ENCODE assay signal across 21 cellular contexts in the genomic region with DNA sequence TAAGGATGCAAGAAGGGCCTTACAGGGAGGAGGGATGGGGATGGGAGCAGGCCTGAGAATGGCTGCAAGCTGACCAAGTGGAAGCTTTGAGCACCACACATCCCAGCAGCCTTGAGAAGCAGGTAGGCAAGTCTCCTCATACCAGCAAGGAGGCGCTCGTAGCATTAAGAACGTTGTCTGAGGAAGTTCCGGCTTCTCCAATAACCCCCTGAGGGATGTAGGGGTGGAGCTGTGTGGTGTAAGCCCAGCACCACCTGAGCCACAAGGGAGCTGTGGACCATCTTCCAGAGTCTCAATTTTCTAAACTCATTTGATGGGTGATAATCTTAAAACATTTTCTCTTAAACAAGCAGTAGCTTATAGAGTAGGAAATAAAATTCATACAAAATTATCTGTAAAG. TPM values are rescaled to one million over a fixed set of nuclear protein-coding genes. Genes with fewer than 3 reads are reported as not detected.
DNase-seq lines count a peak whose midpoint lies in the region; ATAC-seq and TF ChIP-seq lines count a peak whose summit lies in the region.
"Had no signal": no experiment of that assay in that cellular context is flagged by ENCODE, and none has a peak within 500 bp of the region (broad histone marks: within the 10 kb centered on the region; RNA-seq: fewer than 3 reads in every experiment).

No MANE protein-coding gene starts in this region.

- peaks cover 2% of the 10 kb centered on the region for H3K4me1 Mint-ChIP-seq in activated naive CD8-positive, alpha-beta T cell treated with anti-CD3 and anti-CD28 coated beads for 36 hours
- peaks cover 8% of the 10 kb centered on the region for H3K4me1 Mint-ChIP-seq in activated naive CD8-positive, alpha-beta T cell treated with anti-CD3 and anti-CD28 coated beads, Interleukin-2, amount 50 U/mL, for 24 hours
- H3K4me1 Mint-ChIP-seq in stimulated activated memory B cell treated with anti-CD40 and anti-IgM and Interleukin-4, amounts not matched to agents 10 μg/mL and 1 μg/mL and 100 μg/mL, for 72 hours = peaks cover 28% of the 10 kb centered on the region
- 0 out of 2 replicates have a peak, but pooled peaks cover 8% of the 10 kb centered on the region for H3K4me1 Mint-ChIP-seq in HFFc6 (ENCODE audit: low read depth)

- H3K27me3 Mint-ChIP-seq in activated naive CD8-positive, alpha-beta T cell treated with anti-CD3 and anti-CD28 coated beads for 36 hours = no peaks in the 10 kb centered on the region
- H3K27me3 Mint-ChIP-seq in activated naive CD8-positive, alpha-beta T cell treated with anti-CD3 and anti-CD28 coated beads, Interleukin-2, amount 50 U/mL, for 24 hours = no peaks in the 10 kb centered on the region
- no peaks in the 10 kb centered on the region for H3K27me3 Mint-ChIP-seq in stimulated activated memory B cell treated with anti-CD40 and anti-IgM and Interleukin-4, amounts not matched to agents 10 μg/mL and 1 μg/mL and 100 μg/mL, for 72 hours
- peaks cover 2% of the 10 kb centered on the region for H3K27me3 Mint-ChIP-seq in HFFc6 (ENCODE audit: insufficient read depth)
- H3K27me3 Mint-ChIP-seq: activated B cell treated with CpG ODN at 0.5 μM for 24 hours; central memory CD8-positive, alpha-beta T cell had no signal

- H3K4me3 ChIP-seq in epithelial cell of esophagus (ENCODE audit: low read length) = no peak overlapping the region
- no peak overlapping the region for H3K4me3 ChIP-seq in uterus

- ATAC-seq in activated naive CD8-positive, alpha-beta T cell treated with anti-CD3 and anti-CD28 coated beads, Interleukin-2, amount 50 U/mL, for 24 hours = no peak
- ATAC-seq in stimulated activated memory B cell treated with anti-CD40 and anti-IgM and Interleukin-4, amounts not matched to agents 10 μg/mL and 1 μg/mL and 100 μg/mL, for 72 hours = no peak
- no peak for ATAC-seq in Right ventricle myocardium inferior
- ATAC-seq: left lobe of liver had no signal

- peak overlapping the region; percentile 32 for H3K27ac Mint-ChIP-seq in activated naive CD8-positive, alpha-beta T cell treated with anti-CD3 and anti-CD28 coated beads for 36 hours
- H3K27ac Mint-ChIP-seq in activated naive CD8-positive, alpha-beta T cell treated with anti-CD3 and anti-CD28 coated beads, Interleukin-2, amount 50 U/mL, for 24 hours = no peak overlapping the region
- peak overlapping the region; percentile 38 for H3K27ac Mint-ChIP-seq in stimulated activated memory B cell treated with anti-CD40 and anti-IgM and Interleukin-4, amounts not matched to agents 10 μg/mL and 1 μg/mL and 100 μg/mL, for 72 hours
- no peak overlapping the region for H3K27ac Mint-ChIP-seq in HFFc6
- H3K27ac Mint-ChIP-seq: T-helper 1 cell treated with Interleukin-12 subunit alpha and Interleukin-12 subunit beta and Interleukin-4 antibody, amounts not matched to agents 30 μg/mL and 1 μg/mL, for 36 hours had no signal

- H3K9me3 ChIP-seq in uterus = no peaks in the 10 kb centered on the region

- no peaks in the 10 kb centered on the region for H3K27me3 ChIP-seq in uterus

- no peak for TF ChIP-seq CTCF in epithelial cell of esophagus (IDR thresholded peaks at IDR 0.05; ENCODE audit: insufficient read depth, low read depth, low read length, missing control alignments)
- no peak for TF ChIP-seq CTCF in uterus (IDR thresholded peaks at IDR 0.05)
- no peak for TF ChIP-seq CTCF in HFFc6 (IDR thresholded peaks at IDR 0.05)

- no peak for DNase-seq in activated naive CD8-positive, alpha-beta T cell treated with anti-CD3 and anti-CD28 coated beads for 36 hours
- DNase-seq in activated naive CD8-positive, alpha-beta T cell treated with anti-CD3 and anti-CD28 coated beads, Interleukin-2, amount 50 U/mL, for 24 hours = no peak
- DNase-seq in OCI-M1 (lab: John Stamatoyannopoulos, UW) (peak; percentile 40), epithelial cell of esophagus (ENCODE audit: low read depth) (peak; percentile 16), uterus (no peak), Right ventricle myocardium inferior (ENCODE audit: missing footprints) (no peak), HFFc6 (no peak)
- DNase-seq: ACHN; activated B cell treated with CpG ODN at 0.5 μM for 24 hours; activated effector memory CD4-positive, alpha-beta T cell treated with Interleukin-2 at 50 U/mL for 16 hours; amygdala; Kasumi-1; NCI-H1436; Right ventricle myocardium superior; stimulated activated CD4-positive, alpha-beta T cell treated with anti-CD3 and anti-CD28 coated beads, Interleukin-2, amount 100 ng/mL, for 48 hours had no signal

- no peak overlapping the region for H3K4me3 Mint-ChIP-seq in activated naive CD8-positive, alpha-beta T cell treated with anti-CD3 and anti-CD28 coated beads for 36 hours
- H3K4me3 Mint-ChIP-seq in activated naive CD8-positive, alpha-beta T cell treated with anti-CD3 and anti-CD28 coated beads, Interleukin-2, amount 50 U/mL, for 24 hours = no peak overlapping the region
- no peak overlapping the region for H3K4me3 Mint-ChIP-seq in stimulated activated memory B cell treated with anti-CD40 and anti-IgM and Interleukin-4, amounts not matched to agents 10 μg/mL and 1 μg/mL and 100 μg/mL, for 72 hours
- H3K4me3 Mint-ChIP-seq in HFFc6 = no peak overlapping the region
- H3K4me3 Mint-ChIP-seq: activated B cell treated with CpG ODN at 0.5 μM for 24 hours; central memory CD8-positive, alpha-beta T cell; T-helper 1 cell treated with Interleukin-12 subunit alpha and Interleukin-12 subunit beta and Interleukin-4 antibody, amounts not matched to agents 30 μg/mL and 1 μg/mL, for 36 hours had no signal

- no peaks in the 10 kb centered on the region for H3K4me1 ChIP-seq in uterus
- H3K4me1 ChIP-seq: parathyroid adenoma had no signal

- TF ChIP-seq POLR2A in uterus (IDR thresholded peaks at IDR 0.05) = no peak

- H3K9me3 Mint-ChIP-seq in activated naive CD8-positive, alpha-beta T cell treated with anti-CD3 and anti-CD28 coated beads for 36 hours = peaks cover 14% of the 10 kb centered on the region
- peaks cover 9% of the 10 kb centered on the region for H3K9me3 Mint-ChIP-seq in activated naive CD8-positive, alpha-beta T cell treated with anti-CD3 and anti-CD28 coated beads, Interleukin-2, amount 50 U/mL, for 24 hours
- H3K9me3 Mint-ChIP-seq in stimulated activated memory B cell treated with anti-CD40 and anti-IgM and Interleukin-4, amounts not matched to agents 10 μg/mL and 1 μg/mL and 100 μg/mL, for 72 hours = peaks cover 6% of the 10 kb centered on the region
- peaks cover 9% of the 10 kb centered on the region; the same call in 1 of the 2 replicates for H3K9me3 Mint-ChIP-seq in HFFc6
- H3K9me3 Mint-ChIP-seq: activated B cell treated with CpG ODN at 0.5 μM for 24 hours; central memory CD8-positive, alpha-beta T cell had no signal

- H3K27ac ChIP-seq in uterus = no peak overlapping the region
- H3K27ac ChIP-seq: HL-60, parathyroid adenoma had no signal

- H3K36me3 Mint-ChIP-seq in activated naive CD8-positive, alpha-beta T cell treated with anti-CD3 and anti-CD28 coated beads for 36 hours = peaks cover 20% of the 10 kb centered on the region
- peaks cover 16% of the 10 kb centered on the region for H3K36me3 Mint-ChIP-seq in activated naive CD8-positive, alpha-beta T cell treated with anti-CD3 and anti-CD28 coated beads, Interleukin-2, amount 50 U/mL, for 24 hours (ENCODE audit: low read depth)
- H3K36me3 Mint-ChIP-seq in stimulated activated memory B cell treated with anti-CD40 and anti-IgM and Interleukin-4, amounts not matched to agents 10 μg/mL and 1 μg/mL and 100 μg/mL, for 72 hours = peaks cover 50% of the 10 kb centered on the region
- peaks cover 29% of the 10 kb centered on the region for H3K36me3 Mint-ChIP-seq in HFFc6 (ENCODE audit: low read depth)

- H3K36me3 ChIP-seq in uterus = no peaks in the 10 kb centered on the region

- intact Hi-C loops in uterus (cut with DNase I; ENCODE audit: low total_unique reads) = no loop called here
- intact Hi-C loops in Right ventricle myocardium inferior (cut with DNase I) = no loop called here

RNA-seq across cellular contexts. Expression of gene ST3GAL5, which starts 50.6 kb away (rescaled TPM):
- total RNA-seq in activated naive CD8-positive, alpha-beta T cell treated with anti-CD3 and anti-CD28 coated beads for 36 hours = 10 to 100 TPM; 14.6 to 15.1 TPM
- 10 to 100 TPM; 12.3 to 52.9 (median 32.9) TPM for total RNA-seq in uterus
- total RNA-seq in Right ventricle myocardium inferior = 6.8 TPM
- total RNA-seq in HFFc6 (2021; fragmentation: NEBNext Ultra II Directional; extraction: Animal tissue kit (Norgen Biotek cat#: 25700)) = 10 to 100 TPM; 12.7 to 17.4 (median 15.2) TPM

Comparison
In these comparisons a context has a peak if more than half of its experiments do, and no peak if none do; other contexts are left out.
1. H3K27ac Mint-ChIP-seq: peak in activated naive CD8-positive, alpha-beta T cell treated with anti-CD3 and anti-CD28 coated beads for 36 hours (single experiment) and stimulated activated memory B cell treated with anti-CD40 and anti-IgM and Interleukin-4, amounts not matched to agents 10 μg/mL and 1 μg/mL and 100 μg/mL, for 72 hours (single experiment); none in activated naive CD8-positive, alpha-beta T cell treated with anti-CD3 and anti-CD28 coated beads, Interleukin-2, amount 50 U/mL, for 24 hours (single experiment) and HFFc6 (single experiment).
2. DNase-seq: peak in OCI-M1 (single experiment) and epithelial cell of esophagus (single experiment); none in activated naive CD8-positive, alpha-beta T cell treated with anti-CD3 and anti-CD28 coated beads for 36 hours (single experiment), activated naive CD8-positive, alpha-beta T cell treated with anti-CD3 and anti-CD28 coated beads, Interleukin-2, amount 50 U/mL, for 24 hours (single experiment), uterus (0 of 2), Right ventricle myocardium inferior (single experiment) and HFFc6 (single experiment).